ENCODE assay signal across 26 cellular contexts in the genomic region with DNA sequence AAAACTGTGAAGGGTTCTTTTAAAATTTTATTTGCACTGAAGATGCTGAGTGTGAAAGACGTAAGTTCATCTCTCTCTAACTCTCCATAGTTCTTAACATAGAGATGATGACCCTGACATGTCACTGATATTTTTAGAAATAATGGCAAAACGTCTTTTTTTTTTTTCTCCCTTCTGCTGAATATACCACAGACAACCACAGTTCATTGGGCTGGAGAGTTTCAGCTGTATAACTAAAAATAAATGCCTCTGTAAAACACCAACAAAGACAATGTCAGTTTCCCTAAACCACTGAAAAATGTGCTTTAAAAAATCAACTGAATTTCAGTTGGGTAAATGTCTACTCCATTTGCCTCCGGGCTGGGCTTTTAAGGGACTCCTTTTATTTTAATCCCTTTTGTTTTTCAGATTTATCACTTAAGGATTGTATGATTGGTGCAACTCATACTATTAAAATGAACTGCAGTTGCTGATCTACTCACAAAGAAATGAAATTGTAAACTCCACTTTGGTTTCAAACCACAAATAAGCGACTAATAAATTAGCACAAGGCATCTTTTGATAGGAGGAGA.
DNase-seq lines count a peak whose midpoint lies in the region; ATAC-seq and TF ChIP-seq lines count a peak whose summit lies in the region.
"Had no signal": no experiment of that assay in that cellular context is flagged by ENCODE, and none has a peak within 500 bp of the region (broad histone marks: within the 10 kb centered on the region; RNA-seq: fewer than 3 reads in every experiment).

No MANE protein-coding gene starts in this region.

- H3K9me3 ChIP-seq in breast epithelium = peaks cover 5 to 9% of the 10 kb centered on the region in 2 donors
- H3K9me3 ChIP-seq: Caco-2 had no signal

- DNase-seq in GM06990 (ENCODE audit: extremely low read depth, insufficient read length) (peak; percentile 29), foreskin melanocyte (peak; percentile 94), NCI-H510A treated with DMSO at 0.1 percent for 48 hours (lab: John Stamatoyannopoulos, UW) (no peak), breast epithelium (ENCODE audit: low spot score in 2 of 2) (no peak)
- DNase-seq in activated CD4-positive, alpha-beta T cell treated with anti-CD3 and anti-CD28 coated beads, Interleukin-2, amount 10 ng/mL, durations not matched to agents 24 days and 14 days = no peak
- DNase-seq: Caco-2; CD8-positive, alpha-beta T cell; DMS 273 treated with DMSO at 0.1 percent for 48 hours; DMS79; EL; GDM1; Kasumi-1; NCI-H1694; NCI-H2029 treated with DMSO at 0.1 percent for 48 hours; NCI-H2227 treated with DMSO at 0.1 percent for 48 hours; NCI-H69; SIG-M5; SW 1271; T-helper 9 cell had no signal

- no peak overlapping the region for H3K4me3 Mint-ChIP-seq in activated CD4-positive, alpha-beta T cell treated with anti-CD3 and anti-CD28 coated beads, Interleukin-2, amount 10 ng/mL, durations not matched to agents 24 days and 14 days
- H3K4me3 Mint-ChIP-seq: CD8-positive, alpha-beta T cell; T-helper 1 cell treated with Interleukin-12 subunit alpha and Interleukin-12 subunit beta and Interleukin-4 antibody, amounts not matched to agents 30 μg/mL and 1 μg/mL, for 36 hours had no signal

- H4K20me1 ChIP-seq in KMS-11 (ENCODE audit: insufficient read depth) = no peaks in the 10 kb centered on the region

- H3K27me3 ChIP-seq in GM06990 (replicated peaks; ENCODE audit: control insufficient read depth, insufficient read depth, low read length) (no peaks in the 10 kb centered on the region), KMS-11 (ENCODE audit: insufficient read depth, low read depth) (no peaks in the 10 kb centered on the region), breast epithelium (no peaks in the 10 kb centered on the region)

- peak; percentile 48 for ATAC-seq in GM18858 (IDR thresholded peaks at IDR 0.05; ENCODE audit: unreplicated experiment)
- no peak for ATAC-seq in GM18517 (IDR thresholded peaks at IDR 0.05; ENCODE audit: unreplicated experiment)
- ATAC-seq: CD8-positive, alpha-beta T cell; HepG2; Panc1 had no signal

- TF ChIP-seq CTCF in GM06990 (IDR thresholded peaks at IDR 0.05; ENCODE audit: insufficient read depth, low read length, poor library complexity, severe bottlenecking) = no peak
- no peak for TF ChIP-seq CTCF in KMS-11 (conservative IDR thresholded peaks at IDR 0.05; ENCODE audit: low read depth, low read length)
- no peak for TF ChIP-seq CTCF in breast epithelium (IDR thresholded peaks at IDR 0.05)

- no peak overlapping the region for H3K27ac Mint-ChIP-seq in activated CD4-positive, alpha-beta T cell treated with anti-CD3 and anti-CD28 coated beads, Interleukin-2, amount 10 ng/mL, durations not matched to agents 24 days and 14 days
- H3K27ac Mint-ChIP-seq: CD8-positive, alpha-beta T cell; T-helper 1 cell treated with Interleukin-12 subunit alpha and Interleukin-12 subunit beta and Interleukin-4 antibody, amounts not matched to agents 30 μg/mL and 1 μg/mL, for 36 hours had no signal

- peaks cover 54% of the 10 kb centered on the region for H3K4me1 ChIP-seq in KMS-11 (ENCODE audit: low read depth, poor library complexity, severe bottlenecking)
- no peaks in the 10 kb centered on the region for H3K4me1 ChIP-seq in breast epithelium
- H3K4me1 ChIP-seq: Caco-2 had no signal

- intact Hi-C loops in activated CD4-positive, alpha-beta T cell treated with anti-CD3 and anti-CD28 coated beads, Interleukin-2, amount 10 ng/mL, durations not matched to agents 24 days and 14 days (cut with micrococcal nuclease) = no loop called here
- intact Hi-C loops in breast epithelium (cut with DNase I; ENCODE audit: low total_unique reads) = no loop called here

- peak overlapping the region; percentile 87 for H3K4me2 ChIP-seq in KMS-11

- H3K79me2 ChIP-seq in KMS-11 (ENCODE audit: insufficient read depth, low read depth) = no peaks in the 10 kb centered on the region

- peak overlapping the region; percentile 92 for H3K27ac ChIP-seq in KMS-11
- H3K27ac ChIP-seq in breast epithelium = no peak overlapping the region
- H3K27ac ChIP-seq: SK-N-MC had no signal

- no peaks in the 10 kb centered on the region for H3K36me3 Mint-ChIP-seq in activated CD4-positive, alpha-beta T cell treated with anti-CD3 and anti-CD28 coated beads, Interleukin-2, amount 10 ng/mL, durations not matched to agents 24 days and 14 days (ENCODE audit: low read depth)
- H3K36me3 Mint-ChIP-seq: CD8-positive, alpha-beta T cell had no signal

- no peaks in the 10 kb centered on the region for H3K4me1 Mint-ChIP-seq in activated CD4-positive, alpha-beta T cell treated with anti-CD3 and anti-CD28 coated beads, Interleukin-2, amount 10 ng/mL, durations not matched to agents 24 days and 14 days

- peak overlapping the region; percentile 44; the same call in 1 of the 2 replicates for H2AFZ ChIP-seq in KMS-11 (ENCODE audit: low read depth)

- no peak for TF ChIP-seq POLR2A in breast epithelium (IDR thresholded peaks at IDR 0.05)

- H3K27me3 Mint-ChIP-seq in activated CD4-positive, alpha-beta T cell treated with anti-CD3 and anti-CD28 coated beads, Interleukin-2, amount 10 ng/mL, durations not matched to agents 24 days and 14 days = no peaks in the 10 kb centered on the region

- no peaks in the 10 kb centered on the region for H3K9me3 Mint-ChIP-seq in activated CD4-positive, alpha-beta T cell treated with anti-CD3 and anti-CD28 coated beads, Interleukin-2, amount 10 ng/mL, durations not matched to agents 24 days and 14 days

- H3K4me3 ChIP-seq in GM06990 (replicated peaks; ENCODE audit: low read depth, low read length) (no peak overlapping the region), KMS-11 (IDR thresholded peaks at IDR 0.05; ENCODE audit: insufficient read depth, low read depth, low read length) (no peak overlapping the region), breast epithelium (no peak overlapping the region)
- H3K4me3 ChIP-seq: SK-N-MC had no signal

- no peaks in the 10 kb centered on the region for H3K36me3 ChIP-seq in GM06990 (ENCODE audit: control insufficient read depth, insufficient read depth, low read length)
- H3K36me3 ChIP-seq in KMS-11 (ENCODE audit: insufficient read depth) = no peaks in the 10 kb centered on the region
- no peaks in the 10 kb centered on the region for H3K36me3 ChIP-seq in breast epithelium

- peak overlapping the region; percentile 37; the same call in 1 of the 2 replicates for H3K9ac ChIP-seq in KMS-11

Comparison
In these comparisons a context has a peak if more than half of its experiments do, and no peak if none do; other contexts are left out.
1. DNase-seq: peak in GM06990 (single experiment) and foreskin melanocyte (single experiment); none in NCI-H510A treated with DMSO at 0.1 percent for 48 hours (single experiment), activated CD4-positive, alpha-beta T cell treated with anti-CD3 and anti-CD28 coated beads, Interleukin-2, amount 10 ng/mL, durations not matched to agents 24 days and 14 days (single experiment) and breast epithelium (0 of 2).